1 cellular context compared by ENCODE assay signal in the genomic region with DNA sequence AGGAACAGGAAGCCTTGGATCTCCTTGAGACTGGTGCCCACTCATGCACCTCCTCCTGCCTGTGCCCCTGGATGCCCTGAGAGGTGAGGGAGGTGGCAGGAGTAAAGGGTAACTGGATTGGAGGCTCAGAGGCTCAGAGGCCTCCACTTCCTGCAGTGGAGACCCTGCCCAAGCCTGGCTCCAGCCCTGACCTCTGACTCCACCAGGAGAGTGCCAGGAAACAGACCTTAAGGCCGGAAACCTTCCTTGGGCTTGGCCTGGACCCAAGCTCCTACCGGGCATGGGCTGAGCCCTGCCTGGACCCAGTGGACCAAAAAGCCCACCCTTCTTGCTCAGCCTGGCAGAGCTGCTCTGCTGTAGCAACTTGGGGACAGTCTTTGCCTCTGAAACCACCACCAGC.
TF ChIP-seq lines count a peak whose summit lies in the region.

No MANE protein-coding gene starts in this region.

TF ChIP-seq in HepG2, 621 proteins besides CTCF, POLR2A, EP300 and RAD21 (continues in another document):
- TF ChIP-seq, protein P1, sequence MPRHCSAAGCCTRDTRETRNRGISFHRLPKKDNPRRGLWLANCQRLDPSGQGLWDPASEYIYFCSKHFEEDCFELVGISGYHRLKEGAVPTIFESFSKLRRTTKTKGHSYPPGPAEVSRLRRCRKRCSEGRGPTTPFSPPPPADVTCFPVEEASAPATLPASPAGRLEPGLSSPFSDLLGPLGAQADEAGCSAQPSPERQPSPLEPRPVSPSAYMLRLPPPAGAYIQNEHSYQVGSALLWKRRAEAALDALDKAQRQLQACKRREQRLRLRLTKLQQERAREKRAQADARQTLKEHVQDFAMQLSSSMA (CRISPR knock-in tag; IDR thresholded peaks at IDR 0.05) = no peak
- TF ChIP-seq RERE (CRISPR knock-in tag; IDR thresholded peaks at IDR 0.05; ENCODE audit: low read depth) (no peak), CEBPB (IDR thresholded peaks at IDR 0.05; ENCODE audit: borderline replicate concordance, low read depth, low read length) (no peak), TFAP4 (IDR thresholded peaks at IDR 0.05; ENCODE audit: borderline replicate concordance, low read depth) (no peak), ZNF776 (CRISPR knock-in tag; IDR thresholded peaks at IDR 0.05) (no peak), NR2F6 (IDR thresholded peaks at IDR 0.05) (no peak), NR2F6 (CRISPR knock-in tag; IDR thresholded peaks at IDR 0.05) (peak; percentile 20; the same call in 1 of the 2 replicates), ZNF772 (CRISPR knock-in tag; IDR thresholded peaks at IDR 0.05) (no peak), ZNF770 (CRISPR knock-in tag; IDR thresholded peaks at IDR 0.05) (peak; percentile 86), MAZ (IDR thresholded peaks at IDR 0.05; ENCODE audit: borderline replicate concordance, low read depth, low read length) (no peak), MAZ (CRISPR knock-in tag; IDR thresholded peaks at IDR 0.05; ENCODE audit: low read depth) (no peak), RBAK (CRISPR knock-in tag; IDR thresholded peaks at IDR 0.05) (no peak)
- TF ChIP-seq, protein P2, sequence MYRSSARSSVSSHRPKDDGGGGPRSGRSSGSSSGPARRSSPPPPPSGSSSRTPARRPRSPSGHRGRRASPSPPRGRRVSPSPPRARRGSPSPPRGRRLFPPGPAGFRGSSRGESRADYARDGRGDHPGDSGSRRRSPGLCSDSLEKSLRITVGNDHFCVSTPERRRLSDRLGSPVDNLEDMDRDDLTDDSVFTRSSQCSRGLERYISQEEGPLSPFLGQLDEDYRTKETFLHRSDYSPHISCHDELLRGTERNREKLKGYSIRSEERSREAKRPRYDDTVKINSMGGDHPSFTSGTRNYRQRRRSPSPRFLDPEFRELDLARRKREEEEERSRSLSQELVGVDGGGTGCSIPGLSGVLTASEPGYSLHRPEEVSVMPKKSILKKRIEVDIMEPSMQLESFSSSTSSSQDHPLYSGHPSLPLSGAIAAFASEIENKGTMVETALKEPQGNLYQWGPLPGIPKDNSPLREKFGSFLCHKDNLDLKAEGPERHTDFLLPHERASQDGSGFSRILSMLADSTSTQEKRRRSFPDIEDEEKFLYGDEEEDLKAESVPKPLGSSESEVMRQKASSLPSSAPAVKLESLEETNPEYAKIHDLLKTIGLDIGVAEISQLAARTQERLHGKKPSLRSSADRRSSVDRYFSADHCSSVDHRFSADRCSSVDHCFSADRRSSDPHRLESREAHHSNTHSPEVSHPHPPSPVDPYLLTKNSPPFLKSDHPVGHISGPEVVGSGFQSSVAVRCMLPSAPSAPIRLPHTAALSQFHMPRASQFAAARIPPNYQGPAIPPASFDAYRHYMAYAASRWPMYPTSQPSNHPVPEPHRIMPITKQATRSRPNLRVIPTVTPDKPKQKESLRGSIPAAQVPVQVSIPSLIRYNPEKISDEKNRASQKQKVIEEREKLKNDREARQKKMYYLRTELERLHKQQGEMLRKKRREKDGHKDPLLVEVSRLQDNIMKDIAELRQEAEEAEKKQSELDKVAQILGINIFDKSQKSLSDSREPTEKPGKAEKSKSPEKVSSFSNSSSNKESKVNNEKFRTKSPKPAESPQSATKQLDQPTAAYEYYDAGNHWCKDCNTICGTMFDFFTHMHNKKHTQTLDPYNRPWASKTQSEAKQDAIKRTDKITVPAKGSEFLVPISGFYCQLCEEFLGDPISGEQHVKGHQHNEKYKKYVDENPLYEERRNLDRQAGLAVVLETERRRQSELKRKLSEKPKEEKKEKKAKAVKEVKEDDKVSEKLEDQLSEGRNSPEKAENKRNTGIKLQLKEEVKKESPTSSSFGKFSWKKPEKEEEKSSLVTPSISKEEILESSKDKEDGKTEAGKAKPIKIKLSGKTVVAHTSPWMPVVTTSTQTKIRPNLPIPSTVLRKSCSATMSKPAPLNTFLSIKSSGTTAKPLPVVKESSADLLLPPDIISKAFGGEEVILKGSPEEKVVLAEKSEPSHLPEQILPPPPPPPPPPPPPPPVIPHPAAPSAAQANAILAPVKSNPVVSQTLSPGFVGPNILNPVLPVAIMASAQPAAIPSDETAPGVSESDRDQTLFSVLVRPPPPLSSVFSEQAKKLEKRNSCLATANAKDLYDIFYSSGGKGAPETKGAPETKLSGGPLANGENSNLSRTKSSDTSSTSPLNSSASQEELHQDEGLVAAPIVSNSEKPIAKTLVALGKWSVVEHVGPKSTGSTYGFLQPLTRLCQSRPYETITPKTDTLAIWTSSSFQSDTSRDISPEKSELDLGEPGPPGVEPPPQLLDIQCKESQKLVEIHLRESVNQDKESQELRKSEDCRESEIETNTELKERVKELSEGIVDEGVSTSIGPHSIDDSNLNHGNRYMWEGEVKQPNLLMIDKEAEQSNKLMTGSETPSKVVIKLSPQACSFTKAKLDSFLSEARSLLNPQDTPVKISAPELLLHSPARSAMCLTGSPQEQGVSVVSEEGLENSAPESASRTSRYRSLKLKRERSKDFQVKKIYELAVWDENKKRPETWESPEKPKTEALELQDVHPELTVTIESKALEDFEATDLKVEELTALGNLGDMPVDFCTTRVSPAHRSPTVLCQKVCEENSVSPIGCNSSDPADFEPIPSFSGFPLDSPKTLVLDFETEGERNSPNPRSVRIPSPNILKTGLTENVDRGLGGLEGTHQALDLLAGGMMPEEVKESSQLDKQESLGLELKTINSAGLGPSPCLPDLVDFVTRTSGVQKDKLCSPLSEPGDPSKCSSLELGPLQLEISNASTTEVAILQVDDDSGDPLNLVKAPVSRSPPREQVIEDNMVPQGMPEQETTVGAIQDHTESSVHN (CRISPR knock-in tag; IDR thresholded peaks at IDR 0.05) = no peak
- TF ChIP-seq, protein P3, sequence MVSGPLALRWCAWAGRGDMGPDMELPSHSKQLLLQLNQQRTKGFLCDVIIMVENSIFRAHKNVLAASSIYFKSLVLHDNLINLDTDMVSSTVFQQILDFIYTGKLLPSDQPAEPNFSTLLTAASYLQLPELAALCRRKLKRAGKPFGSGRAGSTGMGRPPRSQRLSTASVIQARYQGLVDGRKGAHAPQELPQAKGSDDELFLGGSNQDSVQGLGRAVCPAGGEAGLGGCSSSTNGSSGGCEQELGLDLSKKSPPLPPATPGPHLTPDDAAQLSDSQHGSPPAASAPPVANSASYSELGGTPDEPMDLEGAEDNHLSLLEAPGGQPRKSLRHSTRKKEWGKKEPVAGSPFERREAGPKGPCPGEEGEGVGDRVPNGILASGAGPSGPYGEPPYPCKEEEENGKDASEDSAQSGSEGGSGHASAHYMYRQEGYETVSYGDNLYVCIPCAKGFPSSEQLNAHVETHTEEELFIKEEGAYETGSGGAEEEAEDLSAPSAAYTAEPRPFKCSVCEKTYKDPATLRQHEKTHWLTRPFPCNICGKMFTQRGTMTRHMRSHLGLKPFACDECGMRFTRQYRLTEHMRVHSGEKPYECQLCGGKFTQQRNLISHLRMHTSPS (CRISPR knock-in tag; IDR thresholded peaks at IDR 0.05; ENCODE audit: low read depth) = peak; percentile 27; the same call in 1 of the 2 replicates
- TF ChIP-seq, protein P4, sequence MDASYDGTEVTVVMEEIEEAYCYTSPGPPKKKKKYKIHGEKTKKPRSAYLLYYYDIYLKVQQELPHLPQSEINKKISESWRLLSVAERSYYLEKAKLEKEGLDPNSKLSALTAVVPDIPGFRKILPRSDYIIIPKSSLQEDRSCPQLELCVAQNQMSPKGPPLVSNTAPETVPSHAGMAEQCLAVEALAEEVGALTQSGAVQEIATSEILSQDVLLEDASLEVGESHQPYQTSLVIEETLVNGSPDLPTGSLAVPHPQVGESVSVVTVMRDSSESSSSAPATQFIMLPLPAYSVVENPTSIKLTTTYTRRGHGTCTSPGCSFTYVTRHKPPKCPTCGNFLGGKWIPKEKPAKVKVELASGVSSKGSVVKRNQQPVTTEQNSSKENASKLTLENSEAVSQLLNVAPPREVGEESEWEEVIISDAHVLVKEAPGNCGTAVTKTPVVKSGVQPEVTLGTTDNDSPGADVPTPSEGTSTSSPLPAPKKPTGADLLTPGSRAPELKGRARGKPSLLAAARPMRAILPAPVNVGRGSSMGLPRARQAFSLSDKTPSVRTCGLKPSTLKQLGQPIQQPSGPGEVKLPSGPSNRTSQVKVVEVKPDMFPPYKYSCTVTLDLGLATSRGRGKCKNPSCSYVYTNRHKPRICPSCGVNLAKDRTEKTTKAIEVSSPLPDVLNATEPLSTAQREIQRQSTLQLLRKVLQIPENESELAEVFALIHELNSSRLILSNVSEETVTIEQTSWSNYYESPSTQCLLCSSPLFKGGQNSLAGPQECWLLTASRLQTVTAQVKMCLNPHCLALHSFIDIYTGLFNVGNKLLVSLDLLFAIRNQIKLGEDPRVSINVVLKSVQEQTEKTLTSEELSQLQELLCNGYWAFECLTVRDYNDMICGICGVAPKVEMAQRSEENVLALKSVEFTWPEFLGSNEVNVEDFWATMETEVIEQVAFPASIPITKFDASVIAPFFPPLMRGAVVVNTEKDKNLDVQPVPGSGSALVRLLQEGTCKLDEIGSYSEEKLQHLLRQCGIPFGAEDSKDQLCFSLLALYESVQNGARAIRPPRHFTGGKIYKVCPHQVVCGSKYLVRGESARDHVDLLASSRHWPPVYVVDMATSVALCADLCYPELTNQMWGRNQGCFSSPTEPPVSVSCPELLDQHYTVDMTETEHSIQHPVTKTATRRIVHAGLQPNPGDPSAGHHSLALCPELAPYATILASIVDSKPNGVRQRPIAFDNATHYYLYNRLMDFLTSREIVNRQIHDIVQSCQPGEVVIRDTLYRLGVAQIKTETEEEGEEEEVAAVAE (CRISPR knock-in tag; IDR thresholded peaks at IDR 0.05; ENCODE audit: borderline replicate concordance) = no peak
- TF ChIP-seq, protein P5, sequence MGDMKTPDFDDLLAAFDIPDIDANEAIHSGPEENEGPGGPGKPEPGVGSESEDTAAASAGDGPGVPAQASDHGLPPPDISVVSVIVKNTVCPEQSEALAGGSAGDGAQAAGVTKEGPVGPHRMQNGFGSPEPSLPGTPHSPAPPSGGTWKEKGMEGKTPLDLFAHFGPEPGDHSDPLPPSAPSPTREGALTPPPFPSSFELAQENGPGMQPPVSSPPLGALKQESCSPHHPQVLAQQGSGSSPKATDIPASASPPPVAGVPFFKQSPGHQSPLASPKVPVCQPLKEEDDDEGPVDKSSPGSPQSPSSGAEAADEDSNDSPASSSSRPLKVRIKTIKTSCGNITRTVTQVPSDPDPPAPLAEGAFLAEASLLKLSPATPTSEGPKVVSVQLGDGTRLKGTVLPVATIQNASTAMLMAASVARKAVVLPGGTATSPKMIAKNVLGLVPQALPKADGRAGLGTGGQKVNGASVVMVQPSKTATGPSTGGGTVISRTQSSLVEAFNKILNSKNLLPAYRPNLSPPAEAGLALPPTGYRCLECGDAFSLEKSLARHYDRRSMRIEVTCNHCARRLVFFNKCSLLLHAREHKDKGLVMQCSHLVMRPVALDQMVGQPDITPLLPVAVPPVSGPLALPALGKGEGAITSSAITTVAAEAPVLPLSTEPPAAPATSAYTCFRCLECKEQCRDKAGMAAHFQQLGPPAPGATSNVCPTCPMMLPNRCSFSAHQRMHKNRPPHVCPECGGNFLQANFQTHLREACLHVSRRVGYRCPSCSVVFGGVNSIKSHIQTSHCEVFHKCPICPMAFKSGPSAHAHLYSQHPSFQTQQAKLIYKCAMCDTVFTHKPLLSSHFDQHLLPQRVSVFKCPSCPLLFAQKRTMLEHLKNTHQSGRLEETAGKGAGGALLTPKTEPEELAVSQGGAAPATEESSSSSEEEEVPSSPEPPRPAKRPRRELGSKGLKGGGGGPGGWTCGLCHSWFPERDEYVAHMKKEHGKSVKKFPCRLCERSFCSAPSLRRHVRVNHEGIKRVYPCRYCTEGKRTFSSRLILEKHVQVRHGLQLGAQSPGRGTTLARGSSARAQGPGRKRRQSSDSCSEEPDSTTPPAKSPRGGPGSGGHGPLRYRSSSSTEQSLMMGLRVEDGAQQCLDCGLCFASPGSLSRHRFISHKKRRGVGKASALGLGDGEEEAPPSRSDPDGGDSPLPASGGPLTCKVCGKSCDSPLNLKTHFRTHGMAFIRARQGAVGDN (CRISPR knock-in tag; IDR thresholded peaks at IDR 0.05) = peak; percentile 17; the same call in 1 of the 2 replicates
